13 cellular contexts compared by ENCODE assay signal in genomic region chr19:48372904-48373303, GRCh38. TPM values are rescaled to one million over a fixed set of nuclear protein-coding genes. Genes with fewer than 3 reads are reported as not detected.
DNase-seq lines count a peak whose midpoint lies in the region; TF ChIP-seq lines count a peak whose summit lies in the region.
"Had no signal": no experiment of that assay in that cellular context is flagged by ENCODE, and none has a peak within 500 bp of the region (broad histone marks: within the 10 kb centered on the region; RNA-seq: fewer than 3 reads in every experiment).

No MANE protein-coding gene starts in this region.

- H3K27ac ChIP-seq in transverse colon, result no peak overlapping the region

- no peaks in the 10 kb centered on the region for H3K9me3 Mint-ChIP-seq in activated CD4-positive, alpha-beta T cell treated with anti-CD3 and anti-CD28 coated beads, Interleukin-2, amount 10 ng/mL, durations not matched to agents 7 days and 5 days
- no peaks in the 10 kb centered on the region for H3K9me3 Mint-ChIP-seq in endothelial cell (ENCODE audit: unreplicated experiment)
- H3K9me3 Mint-ChIP-seq: activated CD4-positive, alpha-beta memory T cell treated with anti-CD3 and anti-CD28 coated beads, Interleukin-2, amount 10 ng/mL, durations not matched to agents 7 days and 5 days; immature natural killer cell had no signal

- H3K4me1 Mint-ChIP-seq in activated CD4-positive, alpha-beta T cell treated with anti-CD3 and anti-CD28 coated beads, Interleukin-2, amount 10 ng/mL, durations not matched to agents 7 days and 5 days, result no peaks in the 10 kb centered on the region
- H3K4me1 Mint-ChIP-seq in endothelial cell (ENCODE audit: unreplicated experiment), result no peaks in the 10 kb centered on the region
- H3K4me1 Mint-ChIP-seq: activated CD4-positive, alpha-beta memory T cell treated with anti-CD3 and anti-CD28 coated beads, Interleukin-2, amount 10 ng/mL, durations not matched to agents 7 days and 5 days; immature natural killer cell had no signal

- H3K4me3 ChIP-seq in transverse colon (no peak overlapping the region), lower leg skin (ENCODE audit: low read depth, poor library complexity, severe bottlenecking) (no peak overlapping the region)

- H3K36me3 ChIP-seq in transverse colon, result no peaks in the 10 kb centered on the region

- in situ Hi-C loops in transverse colon (cut with MboI; ENCODE audit: low pct_ligation_motif_present in 1 of 4, low pct_unique_long_range_greater_than_20kb in 1 of 4, low sequenced_read_pairs in 3 of 4), result no loop called here

- 14 to 43% methylated on average over 1 to 4 of the region's 4 CpGs for WGBS in transverse colon (ENCODE audit: low coverage in 1 of 2), 2 donors
- 47 to 50% methylated on average over 4 of the region's 4 CpGs for WGBS in lower leg skin, 2 donors

- TF ChIP-seq CTCF in endothelial cell (IDR thresholded peaks at IDR 0.05; ENCODE audit: unreplicated experiment), result no peak
- TF ChIP-seq CTCF in transverse colon (IDR thresholded peaks at IDR 0.05), result no peak
- no peak for TF ChIP-seq CTCF in lower leg skin (IDR thresholded peaks at IDR 0.05)

- H3K27ac Mint-ChIP-seq in activated CD4-positive, alpha-beta T cell treated with anti-CD3 and anti-CD28 coated beads, Interleukin-2, amount 10 ng/mL, durations not matched to agents 7 days and 5 days, result peak overlapping the region; percentile 50
- H3K27ac Mint-ChIP-seq in endothelial cell (ENCODE audit: unreplicated experiment), result peak overlapping the region; percentile 18
- H3K27ac Mint-ChIP-seq: activated CD4-positive, alpha-beta memory T cell treated with anti-CD3 and anti-CD28 coated beads, Interleukin-2, amount 10 ng/mL, durations not matched to agents 7 days and 5 days; immature natural killer cell had no signal

- no peak for TF ChIP-seq EP300 in transverse colon (IDR thresholded peaks at IDR 0.05; ENCODE audit: low read depth)

- no peaks in the 10 kb centered on the region for H3K27me3 ChIP-seq in transverse colon

- H3K4me3 Mint-ChIP-seq in activated CD4-positive, alpha-beta T cell treated with anti-CD3 and anti-CD28 coated beads, Interleukin-2, amount 10 ng/mL, durations not matched to agents 7 days and 5 days, result no peak overlapping the region
- no peak overlapping the region for H3K4me3 Mint-ChIP-seq in endothelial cell (ENCODE audit: unreplicated experiment)
- H3K4me3 Mint-ChIP-seq: activated CD4-positive, alpha-beta memory T cell treated with anti-CD3 and anti-CD28 coated beads, Interleukin-2, amount 10 ng/mL, durations not matched to agents 7 days and 5 days; immature natural killer cell had no signal

- H3K9me3 ChIP-seq in transverse colon, result no peaks in the 10 kb centered on the region

- POLR2A ChIA-PET in activated CD4-positive, alpha-beta T cell treated with anti-CD3 and anti-CD28 coated beads, Interleukin-2, amount 10 ng/mL, durations not matched to agents 7 days and 5 days (lab: Charles Lee), result no interaction called here

- no peaks in the 10 kb centered on the region for H3K36me3 Mint-ChIP-seq in activated CD4-positive, alpha-beta T cell treated with anti-CD3 and anti-CD28 coated beads, Interleukin-2, amount 10 ng/mL, durations not matched to agents 7 days and 5 days (ENCODE audit: low read depth)
- H3K36me3 Mint-ChIP-seq in endothelial cell (ENCODE audit: low read depth, unreplicated experiment), result no peaks in the 10 kb centered on the region
- H3K36me3 Mint-ChIP-seq: immature natural killer cell had no signal

- H3K27me3 Mint-ChIP-seq in activated CD4-positive, alpha-beta T cell treated with anti-CD3 and anti-CD28 coated beads, Interleukin-2, amount 10 ng/mL, durations not matched to agents 7 days and 5 days, result no peaks in the 10 kb centered on the region
- peaks cover 2% of the 10 kb centered on the region for H3K27me3 Mint-ChIP-seq in endothelial cell (ENCODE audit: unreplicated experiment)
- H3K27me3 Mint-ChIP-seq: activated CD4-positive, alpha-beta memory T cell treated with anti-CD3 and anti-CD28 coated beads, Interleukin-2, amount 10 ng/mL, durations not matched to agents 7 days and 5 days had no signal

- intact Hi-C loops in transverse colon (cut with DNase I; ENCODE audit: low total_unique reads) (no loop called here), lower leg skin (cut with DNase I; ENCODE audit: low total_unique reads) (no loop called here)

- CTCF ChIA-PET in activated CD4-positive, alpha-beta T cell treated with anti-CD3 and anti-CD28 coated beads, Interleukin-2, amount 10 ng/mL, durations not matched to agents 7 days and 5 days (lab: Charles Lee), result interaction anchor here (1.1 to 1.5 kb wide), 2 partner anchors 9 to 19 kb away, joined by 3 read pairs; partner anchors contain the start of genes SYNGR4 and TMEM143

- TF ChIP-seq POLR2A in transverse colon (IDR thresholded peaks at IDR 0.05), result no peak
- TF ChIP-seq POLR2A in lower leg skin (IDR thresholded peaks at IDR 0.05), result no peak

- H3K4me1 ChIP-seq in transverse colon, result peaks cover 0 to 25% (median 10%) of the 10 kb centered on the region in 4 donors

- no peak for DNase-seq in activated CD4-positive, alpha-beta T cell treated with anti-CD3 and anti-CD28 coated beads, Interleukin-2, amount 10 ng/mL, durations not matched to agents 7 days and 5 days
- DNase-seq in activated CD4-positive, alpha-beta T cell treated with anti-CD3 and anti-CD28 coated beads, Interleukin-2, amount 50 U/mL, for 48 hours, result no peak
- DNase-seq in NCI-H524 treated with DMSO at 0.1 percent for 48 hours (lab: John Stamatoyannopoulos, UW) (peak; percentile 55), endothelial cell (ENCODE audit: low spot score) (no peak), transverse colon (peak; percentile 56), lower leg skin (ENCODE audit: low spot score in 2 of 2) (no peak)
- DNase-seq in stimulated activated CD4-positive, alpha-beta T cell treated with anti-CD3 and anti-CD28 coated beads, Interleukin-12 subunit alpha, Interleukin-12 subunit beta, amount 100 ng/mL, for 4 hours, result no peak
- no peak for DNase-seq in activated T-cell treated with anti-CD3 and anti-CD28 coated beads, Interleukin-2, amount 50 U/mL, for 1 hour
- DNase-seq: activated CD4-positive, alpha-beta memory T cell treated with anti-CD3 and anti-CD28 coated beads, Interleukin-2, amount 10 ng/mL, durations not matched to agents 7 days and 5 days; immature natural killer cell; Kasumi-1 had no signal

RNA-seq across cellular contexts. Expression of gene SYNGR4, which starts 8.7 kb away (rescaled TPM):
- not detected for total RNA-seq in activated CD4-positive, alpha-beta T cell treated with anti-CD3 and anti-CD28 coated beads, Interleukin-2, amount 10 ng/mL, durations not matched to agents 7 days and 5 days
- total RNA-seq in endothelial cell (ENCODE audit: unreplicated experiment) (not detected), transverse colon (not detected), lower leg skin (not detected)
- total RNA-seq: SK-MEL-5, ureter had no signal

RNA-seq across cellular contexts. Expression of gene TMEM143, which starts 9.2 kb away (rescaled TPM):
- 10 to 100 TPM; 19.0 to 21.7 TPM for total RNA-seq in activated CD4-positive, alpha-beta T cell treated with anti-CD3 and anti-CD28 coated beads, Interleukin-2, amount 10 ng/mL, durations not matched to agents 7 days and 5 days
- total RNA-seq in endothelial cell (ENCODE audit: unreplicated experiment) (8.5 TPM), transverse colon (10 to 100 TPM in 3 of 4 donors, 1 to 10 TPM in 1; 9.1 to 27.7 (median 15.2) TPM), lower leg skin (10 to 100 TPM in 1 of 4 donors, 1 to 10 TPM in 3; 6.7 to 21.0 (median 8.7) TPM)

RNA-seq across cellular contexts. Expression of gene KDELR1, which starts 18.4 kb away (rescaled TPM):
- total RNA-seq in activated CD4-positive, alpha-beta T cell treated with anti-CD3 and anti-CD28 coated beads, Interleukin-2, amount 10 ng/mL, durations not matched to agents 7 days and 5 days, result 10 to 100 TPM; 69.6 to 81.6 TPM
- total RNA-seq in endothelial cell (ENCODE audit: unreplicated experiment) (325 TPM), transverse colon (100 to 1,000 TPM in 3 of 4 donors, 10 to 100 TPM in 1; 80.6 to 146 (median 120) TPM), lower leg skin (10 to 100 TPM; 71.3 to 99.6 (median 80.3) TPM)

RNA-seq across cellular contexts. Expression of gene GRIN2D, which starts 20.6 kb away (rescaled TPM):
- total RNA-seq in activated CD4-positive, alpha-beta T cell treated with anti-CD3 and anti-CD28 coated beads, Interleukin-2, amount 10 ng/mL, durations not matched to agents 7 days and 5 days, result under 1 TPM; 0.04 to 0.20 TPM
- total RNA-seq in endothelial cell (ENCODE audit: unreplicated experiment) (25.2 TPM), transverse colon (1 to 10 TPM in 1 of 4 donors, under 1 TPM in 2, not detected in 1; 0.32 to 3.8 (median 0.41) TPM), lower leg skin (under 1 TPM; 0.17 to 0.47 (median 0.42) TPM)
- total RNA-seq: SK-MEL-5 had no signal

RNA-seq across cellular contexts. Expression of gene EMP3, which starts 47.6 kb away (rescaled TPM):
- total RNA-seq in activated CD4-positive, alpha-beta T cell treated with anti-CD3 and anti-CD28 coated beads, Interleukin-2, amount 10 ng/mL, durations not matched to agents 7 days and 5 days, result 100 to 1,000 TPM; 444 to 544 TPM
- total RNA-seq in endothelial cell (ENCODE audit: unreplicated experiment), result 10.0 TPM
- total RNA-seq in transverse colon, result 10 to 100 TPM in 3 of 4 donors, 1 to 10 TPM in 1; 5.2 to 14.3 (median 12.0) TPM
- total RNA-seq in lower leg skin, result 10 to 100 TPM; 11.5 to 29.3 (median 14.7) TPM

Comparison
In these comparisons a context has a peak if more than half of its experiments do, and no peak if none do; other contexts are left out.
1. DNase-seq: peak in NCI-H524 treated with DMSO at 0.1 percent for 48 hours (single experiment) and transverse colon (single experiment); none in activated CD4-positive, alpha-beta T cell treated with anti-CD3 and anti-CD28 coated beads, Interleukin-2, amount 10 ng/mL, durations not matched to agents 7 days and 5 days (single experiment), activated CD4-positive, alpha-beta T cell treated with anti-CD3 and anti-CD28 coated beads, Interleukin-2, amount 50 U/mL, for 48 hours (0 of 2), endothelial cell (single experiment), stimulated activated CD4-positive, alpha-beta T cell treated with anti-CD3 and anti-CD28 coated beads, Interleukin-12 subunit alpha, Interleukin-12 subunit beta, amount 100 ng/mL, for 4 hours (single experiment), activated T-cell treated with anti-CD3 and anti-CD28 coated beads, Interleukin-2, amount 50 U/mL, for 1 hour (single experiment) and lower leg skin (0 of 2).